Comparison of ENCODE assay signal across 8 cellular contexts in genomic region chr11:78417175-78417887, GRCh38. TPM values are rescaled to one million over a fixed set of nuclear protein-coding genes. Genes with fewer than 3 reads are reported as not detected.
DNase-seq lines count a peak whose midpoint lies in the region; ATAC-seq and TF ChIP-seq lines count a peak whose summit lies in the region.

A gene with protein sequence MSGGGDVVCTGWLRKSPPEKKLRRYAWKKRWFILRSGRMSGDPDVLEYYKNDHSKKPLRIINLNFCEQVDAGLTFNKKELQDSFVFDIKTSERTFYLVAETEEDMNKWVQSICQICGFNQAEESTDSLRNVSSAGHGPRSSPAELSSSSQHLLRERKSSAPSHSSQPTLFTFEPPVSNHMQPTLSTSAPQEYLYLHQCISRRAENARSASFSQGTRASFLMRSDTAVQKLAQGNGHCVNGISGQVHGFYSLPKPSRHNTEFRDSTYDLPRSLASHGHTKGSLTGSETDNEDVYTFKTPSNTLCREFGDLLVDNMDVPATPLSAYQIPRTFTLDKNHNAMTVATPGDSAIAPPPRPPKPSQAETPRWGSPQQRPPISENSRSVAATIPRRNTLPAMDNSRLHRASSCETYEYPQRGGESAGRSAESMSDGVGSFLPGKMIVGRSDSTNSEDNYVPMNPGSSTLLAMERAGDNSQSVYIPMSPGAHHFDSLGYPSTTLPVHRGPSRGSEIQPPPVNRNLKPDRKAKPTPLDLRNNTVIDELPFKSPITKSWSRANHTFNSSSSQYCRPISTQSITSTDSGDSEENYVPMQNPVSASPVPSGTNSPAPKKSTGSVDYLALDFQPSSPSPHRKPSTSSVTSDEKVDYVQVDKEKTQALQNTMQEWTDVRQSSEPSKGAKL (minus strand): TSS chr11:78417820. CDS start chr11:78417720, 100 bp downstream.

- H3K4me2 ChIP-seq in neural progenitor cell: peak within 1 kb of the TSS; percentile 87

- H3K9me3 ChIP-seq in neural progenitor cell (ENCODE audit: low read depth): no peaks in the 10 kb centered on the region

- peaks cover 22% of the 10 kb centered on the region for H4K20me1 ChIP-seq in neural progenitor cell (ENCODE audit: low read depth)

- H3K9me3 Mint-ChIP-seq in stimulated activated naive CD8-positive, alpha-beta T cell treated with anti-CD3 and anti-CD28 coated beads, Interleukin-15, Interleukin-2, amounts not matched to agents 100 ng/mL and 50 ng/mL, for 24 hours: no peaks in the 10 kb centered on the region
- no peaks in the 10 kb centered on the region for H3K9me3 Mint-ChIP-seq in neural progenitor cell

- H3K4me1 ChIP-seq in neural progenitor cell: peaks cover 20% of the 10 kb centered on the region

- peaks cover 41% of the 10 kb centered on the region for H3K79me2 ChIP-seq in neural progenitor cell (ENCODE audit: low read depth)

- no peaks in the 10 kb centered on the region for H3K36me3 Mint-ChIP-seq in stimulated activated naive CD8-positive, alpha-beta T cell treated with anti-CD3 and anti-CD28 coated beads, Interleukin-15, Interleukin-2, amounts not matched to agents 100 ng/mL and 50 ng/mL, for 24 hours (ENCODE audit: low read depth)
- no peaks in the 10 kb centered on the region for H3K36me3 Mint-ChIP-seq in neural progenitor cell

- H3K27ac ChIP-seq in neural progenitor cell: peak within 1 kb of the TSS; percentile 70

- DNase-seq in stimulated activated naive CD8-positive, alpha-beta T cell treated with anti-CD3 and anti-CD28 coated beads, Interleukin-15, Interleukin-2, amounts not matched to agents 100 U/mL and 50 U/mL, for 24 hours: no peak
- peak; percentile 13 to 27 for DNase-seq in activated CD4-positive, alpha-beta T cell treated with anti-CD3 and anti-CD28 coated beads, Interleukin-2, amount 50 U/mL, for 4 hours
- DNase-seq in fibroblast of pulmonary artery (ENCODE audit: low read depth): no peak
- no peak for DNase-seq in neural progenitor cell (ENCODE audit: low spot score)
- DNase-seq in AML-193 (lab: John Stamatoyannopoulos, UW): no peak
- DNase-seq in OCI-M1 (lab: John Stamatoyannopoulos, UW): no peak

- H3F3A ChIP-seq in neural progenitor cell (ENCODE audit: low read depth): peaks cover 51% of the 10 kb centered on the region

- peaks cover 35% of the 10 kb centered on the region for H3K4me1 Mint-ChIP-seq in stimulated activated naive CD8-positive, alpha-beta T cell treated with anti-CD3 and anti-CD28 coated beads, Interleukin-15, Interleukin-2, amounts not matched to agents 100 ng/mL and 50 ng/mL, for 24 hours (ENCODE audit: low read depth)
- peaks cover 31% of the 10 kb centered on the region for H3K4me1 Mint-ChIP-seq in neural progenitor cell

- peak within 1 kb of the TSS; percentile 85 for H2AFZ ChIP-seq in neural progenitor cell (replicated peaks)

- H3K36me3 ChIP-seq in neural progenitor cell: no peaks in the 10 kb centered on the region

- no peak within 1 kb of the TSS for H3K9ac ChIP-seq in neural progenitor cell

- H3K4me3 Mint-ChIP-seq in stimulated activated naive CD8-positive, alpha-beta T cell treated with anti-CD3 and anti-CD28 coated beads, Interleukin-15, Interleukin-2, amounts not matched to agents 100 ng/mL and 50 ng/mL, for 24 hours: peak within 1 kb of the TSS; percentile 84
- H3K4me3 Mint-ChIP-seq in neural progenitor cell: peak within 1 kb of the TSS; percentile 94

- peak within 1 kb of the TSS; percentile 82 for H3K27ac Mint-ChIP-seq in stimulated activated naive CD8-positive, alpha-beta T cell treated with anti-CD3 and anti-CD28 coated beads, Interleukin-15, Interleukin-2, amounts not matched to agents 100 ng/mL and 50 ng/mL, for 24 hours
- peak within 1 kb of the TSS; percentile 83 for H3K27ac Mint-ChIP-seq in neural progenitor cell

- H3K27me3 Mint-ChIP-seq in stimulated activated naive CD8-positive, alpha-beta T cell treated with anti-CD3 and anti-CD28 coated beads, Interleukin-15, Interleukin-2, amounts not matched to agents 100 ng/mL and 50 ng/mL, for 24 hours: peaks cover 34% of the 10 kb centered on the region
- peaks cover 20% of the 10 kb centered on the region for H3K27me3 Mint-ChIP-seq in neural progenitor cell (ENCODE audit: insufficient read depth, low read depth)

- peaks cover 18% of the 10 kb centered on the region for H3K27me3 ChIP-seq in neural progenitor cell

- H3K4me3 ChIP-seq in fibroblast of pulmonary artery (replicated peaks; ENCODE audit: low read depth, low read length) (peak within 1 kb of the TSS; percentile 76), neural progenitor cell (peak within 1 kb of the TSS; percentile 67)

- no peak for ATAC-seq in stimulated activated naive CD8-positive, alpha-beta T cell treated with anti-CD3 and anti-CD28 coated beads, Interleukin-15, Interleukin-2, amounts not matched to agents 100 U/mL and 50 U/mL, for 24 hours
- peak; percentile 63 for ATAC-seq in HG03521 (IDR thresholded peaks at IDR 0.05; ENCODE audit: unreplicated experiment)

- TF ChIP-seq CTCF in fibroblast of pulmonary artery (IDR thresholded peaks at IDR 0.05; ENCODE audit: low read length, missing control alignments): no peak
- TF ChIP-seq CTCF in neural progenitor cell (IDR thresholded peaks at IDR 0.05): no peak

RNA-seq across cellular contexts. Expression of the gene that starts here (rescaled TPM):
- total RNA-seq in neural progenitor cell (ENCODE audit: low replicate concordance): 11.1 and 21.6 TPM in 2 replicates

Comparison
In these comparisons a context has a peak if more than half of its experiments do, and no peak if none do; other contexts are left out.
1. DNase-seq: peak in activated CD4-positive, alpha-beta T cell treated with anti-CD3 and anti-CD28 coated beads, Interleukin-2, amount 50 U/mL, for 4 hours (2 of 2); none in stimulated activated naive CD8-positive, alpha-beta T cell treated with anti-CD3 and anti-CD28 coated beads, Interleukin-15, Interleukin-2, amounts not matched to agents 100 U/mL and 50 U/mL, for 24 hours (single experiment), fibroblast of pulmonary artery (single experiment), neural progenitor cell (single experiment), AML-193 (0 of 2) and OCI-M1 (single experiment).